8 cellular contexts compared by ENCODE assay signal in genomic region chr10:35127289-35127891, GRCh38. TPM values are rescaled to one million over a fixed set of nuclear protein-coding genes. Genes with fewer than 3 reads are reported as not detected.
DNase-seq lines count a peak whose midpoint lies in the region; ATAC-seq, FAIRE-seq and TF ChIP-seq lines count a peak whose summit lies in the region.

No MANE protein-coding gene starts in this region.

- no peaks in the 10 kb centered on the region for H3K9me3 ChIP-seq in SU-DHL-6 (ENCODE audit: insufficient read depth, low read length)
- H3K9me3 ChIP-seq in left ventricle myocardium inferior (replicated peaks), result no peaks in the 10 kb centered on the region
- no peaks in the 10 kb centered on the region for H3K9me3 ChIP-seq in psoas muscle

- H3K9ac ChIP-seq in SU-DHL-6 (ENCODE audit: low read length), result peak overlapping the region; percentile 100

- H3K79me2 ChIP-seq in SU-DHL-6 (ENCODE audit: insufficient read depth, low read length), result peaks cover 30% of the 10 kb centered on the region

- H3K27ac ChIP-seq in SU-DHL-6 (ENCODE audit: low read depth, low read length) (peak overlapping the region; percentile 93), adipose tissue (ENCODE audit: low read depth, low read length) (peak overlapping the region; percentile 100), left ventricle myocardium inferior (replicated peaks) (peak overlapping the region; percentile 100), psoas muscle (peak overlapping the region; percentile 98)

- H3K4me3 ChIP-seq in SU-DHL-6 (ENCODE audit: insufficient read depth, low read length, poor library complexity, severe bottlenecking), result peak overlapping the region; percentile 99
- peak overlapping the region; percentile 92 for H3K4me3 ChIP-seq in left ventricle myocardium inferior
- peak overlapping the region; percentile 80 for H3K4me3 ChIP-seq in psoas muscle

- intact Hi-C loops in left ventricle myocardium inferior (cut with micrococcal nuclease), result no loop called here
- intact Hi-C loops in psoas muscle (cut with DNase I), result loop anchor here (1.0 to 10.0 kb wide), 3 partner anchors 68 to 437 kb away; no protein-coding TSS in a partner anchor

- peak; percentile 77 for DNase-seq in GM03348 (ENCODE audit: low spot score)
- DNase-seq in left ventricle myocardium inferior, result peak; percentile 61
- peak; percentile 73 to 84 for DNase-seq in psoas muscle
- peak; percentile 52 for DNase-seq in urothelium cell line (ENCODE audit: low spot score)
- no peak for DNase-seq in NCI-H187 (lab: John Stamatoyannopoulos, UW)

- no peaks in the 10 kb centered on the region for H3K9me2 ChIP-seq in SU-DHL-6 (replicated peaks; ENCODE audit: insufficient read depth, low read length)

- TF ChIP-seq CTCF in SU-DHL-6 (IDR thresholded peaks at IDR 0.05; ENCODE audit: insufficient read depth, low read length, poor library complexity, severe bottlenecking) (no peak), left ventricle myocardium inferior (IDR thresholded peaks at IDR 0.05; ENCODE audit: borderline replicate concordance) (no peak), psoas muscle (IDR thresholded peaks at IDR 0.05) (no peak)

- WGBS in adipose tissue, 3 donors, result 0 to 1% (median 0%) methylated on average over 34 to 56 of the region's 56 CpGs
- WGBS in psoas muscle, 3 donors, result 0% methylated on average over 40 to 56 of the region's 56 CpGs

- H4K20me1 ChIP-seq in SU-DHL-6 (ENCODE audit: low read depth, low read length), result no peaks in the 10 kb centered on the region

- 0 out of 2 replicates have a peak, but pooled peaks cover 6% of the 10 kb centered on the region for H3K36me3 ChIP-seq in SU-DHL-6 (ENCODE audit: low read length)
- H3K36me3 ChIP-seq in left ventricle myocardium inferior, result no peaks in the 10 kb centered on the region
- H3K36me3 ChIP-seq in psoas muscle (ENCODE audit: insufficient read depth in 1 of 2, low read depth in 1 of 2), result no peaks in the 10 kb centered on the region

- ATAC-seq in HG03095 (IDR thresholded peaks at IDR 0.05; ENCODE audit: unreplicated experiment), result peak; percentile 14
- peak in 1 of 4 donors; percentile 8 for ATAC-seq in psoas muscle

- H3K27me3 ChIP-seq in SU-DHL-6 (ENCODE audit: low read length), result no peaks in the 10 kb centered on the region
- no peaks in the 10 kb centered on the region for H3K27me3 ChIP-seq in left ventricle myocardium inferior (ENCODE audit: low read depth)
- no peaks in the 10 kb centered on the region for H3K27me3 ChIP-seq in psoas muscle (ENCODE audit: insufficient read depth in 3 of 3, low read length in 2 of 3)

- peak overlapping the region; percentile 93 for H3K4me2 ChIP-seq in SU-DHL-6 (ENCODE audit: low read depth, low read length, poor library complexity, severe bottlenecking)

- peak overlapping the region; percentile 57 for H2AFZ ChIP-seq in SU-DHL-6 (ENCODE audit: low read depth, low read length, severe bottlenecking)

- H3F3A ChIP-seq in SU-DHL-6 (ENCODE audit: insufficient read depth), result peaks cover 48% of the 10 kb centered on the region

- no peak for FAIRE-seq in urothelium cell line (lab: Jason Lieb, UNC)

- peaks cover 59% of the 10 kb centered on the region for H3K4me1 ChIP-seq in left ventricle myocardium inferior
- H3K4me1 ChIP-seq in psoas muscle, result peaks cover 10% of the 10 kb centered on the region

RNA-seq across cellular contexts. Expression of gene CREM, which starts 0.7 kb away (rescaled TPM):
- polyA plus RNA-seq in adipose tissue, result 100 to 1,000 TPM in 1 of 3 donors, 10 to 100 TPM in 2; 16.6 to 143 (median 75.4) TPM
- 58.5 TPM for total RNA-seq in left ventricle myocardium inferior
- total RNA-seq in psoas muscle, result 10 to 100 TPM; 18.8 to 61.0 (median 30.8) TPM
- 100 to 1,000 TPM in 1 of 3 donors, 10 to 100 TPM in 2; 36.1 to 336 (median 89.1) TPM for polyA plus RNA-seq in psoas muscle

RNA-seq across cellular contexts. Expression of gene CUL2, which starts 37.2 kb away (rescaled TPM):
- 10 to 100 TPM in 2 of 3 donors, 1 to 10 TPM in 1; 7.2 to 12.8 (median 12.0) TPM for polyA plus RNA-seq in adipose tissue
- 35.9 TPM for total RNA-seq in left ventricle myocardium inferior
- total RNA-seq in psoas muscle, result 10 to 100 TPM; 40.6 to 51.8 (median 47.2) TPM
- 10 to 100 TPM; 26.2 to 65.6 (median 30.8) TPM for polyA plus RNA-seq in psoas muscle

Comparison
In these comparisons a context has a peak if more than half of its experiments do, and no peak if none do; other contexts are left out.
1. DNase-seq: peak in GM03348 (single experiment), left ventricle myocardium inferior (single experiment), psoas muscle (2 of 2) and urothelium cell line (single experiment); none in NCI-H187 (0 of 2).
2. Peak in every context shown above with its lines, with median percentiles within 50 percentile points of each other: H3K27ac ChIP-seq and H3K4me3 ChIP-seq.